In genomic region chr6:42902363-42903263, GRCh38 we compare ENCODE assay signal across 1 cellular context.
A peak's percentile ranks its signal among the peaks of the same experiment; 100 is the strongest.
TF ChIP-seq lines count a peak whose summit lies in the region.

No MANE protein-coding gene starts in this region.

TF ChIP-seq in K562, 482 proteins besides CTCF, POLR2A, EP300 and RAD21:
- TF ChIP-seq ZFX (CRISPR knock-in tag; IDR thresholded peaks at IDR 0.05) (peak; percentile 15; the same call in 1 of the 2 replicates), SPI1 (IDR thresholded peaks at IDR 0.05; ENCODE audit: borderline replicate concordance, low read depth, low read length) (peak; percentile 60; the same call in 1 of the 2 replicates)
